20 cellular contexts compared by ENCODE assay signal in genomic region chr10:53489331-53489730, GRCh38.
DNase-seq lines count a peak whose midpoint lies in the region; ATAC-seq and TF ChIP-seq lines count a peak whose summit lies in the region.
"Had no signal": no experiment of that assay in that cellular context is flagged by ENCODE, and none has a peak within 500 bp of the region (broad histone marks: within the 10 kb centered on the region; RNA-seq: fewer than 3 reads in every experiment).

No MANE protein-coding gene starts in this region.

- H3K27me3 ChIP-seq in right atrium auricular region = no peaks in the 10 kb centered on the region
- H3K27me3 ChIP-seq in ascending aorta = no peaks in the 10 kb centered on the region

- H3K9me3 ChIP-seq in right atrium auricular region = peaks cover 0 to 10% of the 10 kb centered on the region in 2 donors
- H3K9me3 ChIP-seq in ascending aorta = no peaks in the 10 kb centered on the region

- TF ChIP-seq CTCF in right atrium auricular region (IDR thresholded peaks at IDR 0.05) (no peak), nephron progenitor cell (IDR thresholded peaks at IDR 0.05) (no peak), ascending aorta (IDR thresholded peaks at IDR 0.05) (no peak)

- H3K4me3 ChIP-seq in right atrium auricular region (no peak overlapping the region), ascending aorta (no peak overlapping the region)
- H3K4me3 ChIP-seq: SK-N-MC had no signal

- H3K36me3 Mint-ChIP-seq in nephron progenitor cell (ENCODE audit: low read depth) = peaks cover 20% of the 10 kb centered on the region

- peaks cover 41% of the 10 kb centered on the region for H3K9me3 Mint-ChIP-seq in nephron progenitor cell

- H3K27me3 Mint-ChIP-seq in nephron progenitor cell (ENCODE audit: low read depth, poor library complexity) = no peaks in the 10 kb centered on the region
- H3K27me3 Mint-ChIP-seq: B cell had no signal

- H3K4me1 Mint-ChIP-seq in nephron progenitor cell = peaks cover 17% of the 10 kb centered on the region
- H3K4me1 Mint-ChIP-seq: B cell had no signal

- no peaks in the 10 kb centered on the region for H3K4me1 ChIP-seq in right atrium auricular region
- H3K4me1 ChIP-seq in ascending aorta = no peaks in the 10 kb centered on the region

- no peak overlapping the region for H3K4me3 Mint-ChIP-seq in nephron progenitor cell
- H3K4me3 Mint-ChIP-seq: B cell had no signal

- peak; percentile 89 for ATAC-seq in Right ventricle myocardium superior (ENCODE audit: poor library complexity)
- ATAC-seq in left cardiac atrium = peak; percentile 34 to 47

- H3K36me3 ChIP-seq in right atrium auricular region (no peaks in the 10 kb centered on the region), ascending aorta (no peaks in the 10 kb centered on the region)

- intact Hi-C loops in Right ventricle myocardium superior (cut with DNase I) (no loop called here), left cardiac atrium (cut with DNase I) (no loop called here), ascending aorta (cut with DNase I) (no loop called here)

- H3K27ac ChIP-seq in right atrium auricular region = no peak overlapping the region
- no peak overlapping the region for H3K27ac ChIP-seq in ascending aorta
- H3K27ac ChIP-seq: KMS-11, SK-N-MC had no signal

- no peak for DNase-seq in Right ventricle myocardium superior
- no peak for DNase-seq in right atrium auricular region (ENCODE audit: low spot score)
- no peak for DNase-seq in left cardiac atrium
- DNase-seq in nephron progenitor cell = no peak
- no peak for DNase-seq in DMS79 (lab: John Stamatoyannopoulos, UW)
- DNase-seq in SIG-M5 (lab: John Stamatoyannopoulos, UW) = no peak
- no peak for DNase-seq in ascending aorta (ENCODE audit: low spot score in 2 of 2)
- DNase-seq: DMS53, EL, GOT3, IMR-90, NCI-H1105, NCI-H146, NCI-H2029, NCI-H2171, NCI-H524 treated with DMSO at 0.1 percent for 48 hours, OCI-M1 had no signal

- H3K27ac Mint-ChIP-seq in nephron progenitor cell = peak overlapping the region; percentile 77
- H3K27ac Mint-ChIP-seq: B cell had no signal
